25 cellular contexts compared by ENCODE assay signal in the genomic region with DNA sequence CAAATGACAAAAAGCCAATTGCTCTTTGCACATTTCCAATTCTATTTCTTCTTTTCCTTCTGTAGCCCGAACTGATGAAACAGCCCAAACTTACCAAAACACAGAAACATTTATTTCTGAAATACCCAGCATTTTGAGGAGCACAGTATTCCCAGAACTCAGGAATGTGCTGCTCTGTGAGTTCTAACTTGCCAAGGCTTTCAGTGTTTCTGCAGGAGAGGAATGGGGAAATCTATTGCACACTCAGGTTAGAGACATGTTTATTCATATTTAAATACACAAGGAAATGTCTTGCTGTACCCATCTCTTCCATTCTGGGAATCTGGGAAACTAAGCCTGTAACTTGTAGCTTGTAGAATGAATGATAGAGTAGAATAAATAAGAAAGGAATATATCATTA. TPM values are rescaled to one million over a fixed set of nuclear protein-coding genes. Genes with fewer than 3 reads are reported as not detected.
"Had no signal": no experiment of that assay in that cellular context is flagged by ENCODE, and none has a peak within 500 bp of the region (broad histone marks: within the 10 kb centered on the region; RNA-seq: fewer than 3 reads in every experiment).

No MANE protein-coding gene starts in this region.

- H3K36me3 ChIP-seq: ovary, right atrium auricular region, sigmoid colon, stomach, thoracic aorta, transverse colon had no signal

- H3K27me3 ChIP-seq: hepatocyte, ovary, right atrium auricular region, sigmoid colon, stomach, transverse colon had no signal

- H3K9me3 ChIP-seq: ovary, right atrium auricular region, sigmoid colon, stomach, thoracic aorta, transverse colon had no signal

- H3K27ac ChIP-seq: hepatocyte, ovary, right atrium auricular region, sigmoid colon, stomach, thoracic aorta, transverse colon had no signal

- H3K4me1 ChIP-seq: right atrium auricular region, sigmoid colon, stomach, transverse colon had no signal

- ATAC-seq: effector memory CD8-positive, alpha-beta T cell; left lobe of liver; natural killer cell had no signal

- DNase-seq: cerebellar nuclear complex; effector memory CD8-positive, alpha-beta T cell; erythroblast; foreskin fibroblast; natural killer cell; ovary; sigmoid colon; small intestine; stimulated activated CD4-positive, alpha-beta T cell treated with anti-CD3 and anti-CD28 coated beads, Interleukin-12 subunit alpha, Interleukin-12 subunit beta, amount 100 ng/mL, for 4 hours; stimulated activated naive CD4-positive, alpha-beta T cell; stomach; substantia nigra; transverse colon had no signal

- H3K4me3 ChIP-seq: hepatocyte, ovary, right atrium auricular region, sigmoid colon, stomach, thoracic aorta, transverse colon had no signal

RNA-seq across cellular contexts. Expression of gene TMPRSS11D, which starts 10.7 kb away (rescaled TPM):
- total RNA-seq: fibroblast of lung, hepatocyte, kidney epithelial cell, left lobe of liver, mesothelial cell of epicardium, mucosa of gallbladder, myocyte, natural killer cell, neural crest cell, ovary, posterior vena cava, right atrium auricular region, sigmoid colon, stomach, thoracic aorta, ureter had no signal
- polyA plus RNA-seq: fibroblast of lung, ovary had no signal
